26 cellular contexts compared by ENCODE assay signal in genomic region chr10:87882555-87883294, GRCh38. TPM values are rescaled to one million over a fixed set of nuclear protein-coding genes. Genes with fewer than 3 reads are reported as not detected.
A peak's percentile ranks its signal among the peaks of the same experiment; 100 is the strongest.
DNase-seq lines count a peak whose midpoint lies in the region; ATAC-seq, FAIRE-seq and TF ChIP-seq lines count a peak whose summit lies in the region.
"Had no signal": no experiment of that assay in that cellular context is flagged by ENCODE, and none has a peak within 500 bp of the region (broad histone marks: within the 10 kb centered on the region; RNA-seq: fewer than 3 reads in every experiment).

No MANE protein-coding gene starts in this region.

- H3K4me3 Mint-ChIP-seq in activated T-cell treated with anti-CD3 and anti-CD28 coated beads, Interleukin-2, amount 50 U/mL, for 24 hours = no peak overlapping the region
- H3K4me3 Mint-ChIP-seq in activated naive CD8-positive, alpha-beta T cell = peak overlapping the region; percentile 21
- H3K4me3 Mint-ChIP-seq: CD4-positive, alpha-beta T cell had no signal

- H3K4me1 Mint-ChIP-seq in activated T-cell treated with anti-CD3 and anti-CD28 coated beads, Interleukin-2, amount 50 U/mL, for 24 hours (ENCODE audit: low read depth) = peaks cover 41% of the 10 kb centered on the region
- peaks cover 46% of the 10 kb centered on the region for H3K4me1 Mint-ChIP-seq in activated naive CD8-positive, alpha-beta T cell (ENCODE audit: low read depth)

- H3K9me3 Mint-ChIP-seq in activated T-cell treated with anti-CD3 and anti-CD28 coated beads, Interleukin-2, amount 50 U/mL, for 24 hours = peaks cover 19% of the 10 kb centered on the region
- peaks cover 18% of the 10 kb centered on the region for H3K9me3 Mint-ChIP-seq in activated naive CD8-positive, alpha-beta T cell (ENCODE audit: low read depth)

- WGBS in pancreas, 2 donors = 70 to 74% methylated on average over 2 of the region's 2 CpGs

- H3K4me1 ChIP-seq in KMS-11 (ENCODE audit: low read depth, poor library complexity, severe bottlenecking) = peaks cover 39% of the 10 kb centered on the region
- H3K4me1 ChIP-seq in pancreas = peaks cover 4 to 11% (median 8%) of the 10 kb centered on the region in 3 donors
- H3K4me1 ChIP-seq: A549, Caco-2 had no signal

- FAIRE-seq in pancreas (lab: Jason Lieb, UNC) = peak; percentile 9
- FAIRE-seq in GM12891 (lab: Jason Lieb, UNC) = no peak
- FAIRE-seq: A549 had no signal

- TF ChIP-seq POLR2A in GM12891 (IDR thresholded peaks at IDR 0.05; ENCODE audit: low read depth, low read length) = no peak

- H3K4me2 ChIP-seq in KMS-11 = 0 out of 2 replicates have a peak overlapping the region, but pooled peaks have one; percentile 11
- H3K4me2 ChIP-seq: A549 had no signal

- no peak overlapping the region for H3K4me3 ChIP-seq in KMS-11 (IDR thresholded peaks at IDR 0.05; ENCODE audit: insufficient read depth, low read depth, low read length)
- H3K4me3 ChIP-seq in pancreas = no peak overlapping the region
- H3K4me3 ChIP-seq: A549, SK-N-MC had no signal

- H3K27ac Mint-ChIP-seq in activated T-cell treated with anti-CD3 and anti-CD28 coated beads, Interleukin-2, amount 50 U/mL, for 24 hours = peak overlapping the region; percentile 24
- peak overlapping the region; percentile 64 for H3K27ac Mint-ChIP-seq in activated naive CD8-positive, alpha-beta T cell
- H3K27ac Mint-ChIP-seq: CD4-positive, alpha-beta T cell had no signal

- H3K36me3 ChIP-seq in KMS-11 (ENCODE audit: insufficient read depth) = peaks cover 4% of the 10 kb centered on the region; the same call in 1 of the 2 replicates
- peaks cover 0 to 9% (median 0%) of the 10 kb centered on the region in 3 donors for H3K36me3 ChIP-seq in pancreas

- H3K79me2 ChIP-seq in KMS-11 (ENCODE audit: insufficient read depth, low read depth) = peaks cover 100% of the 10 kb centered on the region

- no peak for ATAC-seq in pancreas
- ATAC-seq: A549, PC-3 had no signal

- no peak for DNase-seq in activated T-cell treated with anti-CD3 and anti-CD28 coated beads, Interleukin-2, amount 50 U/mL, for 24 hours
- no peak for DNase-seq in activated T-cell treated with anti-CD3 and anti-CD28 coated beads, Interleukin-2, amount 50 U/mL, for 1 hour
- DNase-seq in pancreas = no peak
- DNase-seq in GM12891 (ENCODE audit: insufficient read length, low spot score) = no peak
- no peak for DNase-seq in HCEC 1CT
- DNase-seq in SW 1271 (lab: John Stamatoyannopoulos, UW) = no peak
- DNase-seq: BE2C; Caco-2; CD4-positive, alpha-beta T cell; DMS 273 treated with DMSO at 0.1 percent for 48 hours; DND-41; GOT3; MM.1S; NCI-H1092; NCI-H1436; NCI-H187 treated with DMSO at 0.1 percent for 48 hours; NCI-H2107; NCI-H446 treated with DMSO at 0.1 percent for 48 hours; NCI-H526 treated with DMSO at 0.1 percent for 48 hours; PC-3; RPMI8226; SHP77 treated with DMSO at 0.1 percent for 48 hours had no signal

- H2AFZ ChIP-seq in KMS-11 (ENCODE audit: low read depth) = no peak overlapping the region

- intact Hi-C loops in pancreas (cut with DNase I) = no loop called here

- H4K20me1 ChIP-seq in KMS-11 (ENCODE audit: insufficient read depth) = peaks cover 28% of the 10 kb centered on the region

- TF ChIP-seq CTCF in KMS-11 (conservative IDR thresholded peaks at IDR 0.05; ENCODE audit: low read depth, low read length) (no peak), pancreas (IDR thresholded peaks at IDR 0.05) (no peak)

- no peak overlapping the region for H3K27ac ChIP-seq in KMS-11
- no peak overlapping the region for H3K27ac ChIP-seq in pancreas
- H3K27ac ChIP-seq: A549, SK-N-MC had no signal

- H3K9ac ChIP-seq in KMS-11 = no peak overlapping the region

- H3K27me3 ChIP-seq in KMS-11 (ENCODE audit: insufficient read depth, low read depth) (no peaks in the 10 kb centered on the region), pancreas (no peaks in the 10 kb centered on the region)
- H3K27me3 ChIP-seq: BE2C had no signal

- no peaks in the 10 kb centered on the region for H3K27me3 Mint-ChIP-seq in activated T-cell treated with anti-CD3 and anti-CD28 coated beads, Interleukin-2, amount 50 U/mL, for 24 hours
- no peaks in the 10 kb centered on the region for H3K27me3 Mint-ChIP-seq in activated naive CD8-positive, alpha-beta T cell
- H3K27me3 Mint-ChIP-seq: CD4-positive, alpha-beta T cell had no signal

- H3K9me3 ChIP-seq in pancreas = no peaks in the 10 kb centered on the region
- H3K9me3 ChIP-seq: A549, BE2C had no signal

- peaks cover 64% of the 10 kb centered on the region for H3K36me3 Mint-ChIP-seq in activated T-cell treated with anti-CD3 and anti-CD28 coated beads, Interleukin-2, amount 50 U/mL, for 24 hours (ENCODE audit: low read depth)
- H3K36me3 Mint-ChIP-seq in activated naive CD8-positive, alpha-beta T cell = peaks cover 42% of the 10 kb centered on the region

TF ChIP-seq in GM12891, 5 proteins besides CTCF, POLR2A, EP300 and RAD21:
- no peak for TF ChIP-seq POU2F2 (IDR thresholded peaks at IDR 0.05; ENCODE audit: low read depth, low read length)
- no peak for TF ChIP-seq POLR2AphosphoS5 (IDR thresholded peaks at IDR 0.05; ENCODE audit: low read depth, low read length)
- TF ChIP-seq SPI1 (IDR thresholded peaks at IDR 0.05; ENCODE audit: low read depth, low read length) = no peak
- TF ChIP-seq PAX5 (IDR thresholded peaks at IDR 0.05; ENCODE audit: insufficient read depth, low read length, severe bottlenecking) = no peak
- TF ChIP-seq TAF1 (IDR thresholded peaks at IDR 0.05; ENCODE audit: low read depth, low read length) = no peak

RNA-seq across cellular contexts. Expression of gene PTEN, which starts 19.3 kb away (rescaled TPM):
- 10 to 100 TPM; 30.6 to 64.1 (median 46.0) TPM for total RNA-seq in pancreas
- polyA plus RNA-seq in pancreas = 10 to 100 TPM; 19.2 to 19.3 TPM
- 70.9 TPM for polyA plus RNA-seq in GM12891 (2012; ENCODE audit: low read depth, missing spikeins)

RNA-seq across cellular contexts. Expression of gene KLLN, which starts 19.4 kb away (rescaled TPM):
- under 1 TPM; 0.09 to 0.35 (median 0.26) TPM for total RNA-seq in pancreas
- under 1 TPM; 0.23 TPM for polyA plus RNA-seq in pancreas
- polyA plus RNA-seq in GM12891 (2012; ENCODE audit: low read depth, missing spikeins) = 1.0 TPM
